Comparison of ENCODE assay signal across 30 cellular contexts in the genomic region with DNA sequence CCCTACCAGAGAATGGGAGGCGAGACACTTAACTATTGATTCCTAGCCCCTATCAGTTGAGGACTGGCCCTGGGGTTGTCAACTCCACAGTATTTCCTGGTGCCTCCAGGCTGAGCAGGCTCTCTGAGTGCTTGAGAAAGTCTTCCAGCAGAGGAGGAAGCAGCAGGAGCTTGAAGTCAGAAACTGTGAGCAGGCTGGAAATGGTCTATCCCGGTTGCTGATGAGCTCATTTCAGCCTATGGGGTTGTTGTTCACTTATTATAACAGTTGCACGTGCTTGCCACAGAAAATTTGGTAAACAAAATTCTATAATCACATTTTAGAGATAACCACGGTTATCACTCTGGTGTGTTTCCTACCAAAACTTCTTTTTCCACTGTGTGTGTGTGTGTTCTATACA.
DNase-seq lines count a peak whose midpoint lies in the region; ATAC-seq and TF ChIP-seq lines count a peak whose summit lies in the region.
"Had no signal": no experiment of that assay in that cellular context is flagged by ENCODE, and none has a peak within 500 bp of the region (broad histone marks: within the 10 kb centered on the region; RNA-seq: fewer than 3 reads in every experiment).

No MANE protein-coding gene starts in this region.

- H3K27ac ChIP-seq in mesenchymal stem cell (ENCODE audit: low read length, poor library complexity, severe bottlenecking) = no peak overlapping the region
- H3K27ac ChIP-seq: esophagus muscularis mucosa, parathyroid adenoma, PC-9, suprapubic skin had no signal

- no peak overlapping the region for H2BK120ac ChIP-seq in mesenchymal stem cell (ENCODE audit: low read depth, low read length)

- H3K27ac Mint-ChIP-seq in T-cell = no peak overlapping the region
- H3K27ac Mint-ChIP-seq: activated CD4-positive, alpha-beta T cell treated with anti-CD3 and anti-CD28 coated beads, Interleukin-2, amount 10 ng/mL, durations not matched to agents 7 days and 5 days; activated naive CD8-positive, alpha-beta T cell; CD14-positive monocyte had no signal

- H3K18ac ChIP-seq in mesenchymal stem cell (ENCODE audit: low read depth in 1 of 2, low read length in 2 of 2) = peak overlapping the region; percentile 1 to 2

- no peaks in the 10 kb centered on the region for H3K27me3 ChIP-seq in mesenchymal stem cell (ENCODE audit: control insufficient read depth in 1 of 2, insufficient read depth in 1 of 2, low read length in 2 of 2)
- H3K27me3 ChIP-seq: esophagus muscularis mucosa, suprapubic skin had no signal

- DNase-seq in EH (ENCODE audit: low read depth) (peak; percentile 29), LHCN-M2 (ENCODE audit: low read depth) (peak; percentile 86), cardiac fibroblast (ENCODE audit: low read depth in 2 of 2) (peak; percentile 11 to 56), mesenchymal stem cell (peak; percentile 15), T-cell (no peak)
- DNase-seq in effector CD8-positive, alpha-beta T cell (lab: John Stamatoyannopoulos, UW) = no peak
- DNase-seq: activated CD4-positive, alpha-beta T cell treated with anti-CD3 and anti-CD28 coated beads, Interleukin-2, amount 10 ng/mL, durations not matched to agents 7 days and 5 days; activated effector memory CD4-positive, alpha-beta T cell treated with Interleukin-2 at 50 U/mL for 16 hours; anterior cingulate cortex; GF-D8; hypothalamus; left colon; NCI-H1105 treated with DMSO at 0.1 percent for 48 hours; NCI-H1930; NCI-H2171 treated with DMSO at 0.1 percent for 48 hours; NCI-H526; PC-9; retina; stimulated activated naive CD4-positive, alpha-beta T cell treated with Interleukin-2 at 50 U/mL for 16 hours had no signal

- 63% methylated on average over 3 of the region's 4 CpGs for WGBS in mesenchymal stem cell

- CTCF ChIA-PET in T-cell (lab: Charles Lee) = no interaction called here

- H3K4me1 Mint-ChIP-seq in T-cell = no peaks in the 10 kb centered on the region
- H3K4me1 Mint-ChIP-seq: neural crest cell had no signal

- H3K4me1 ChIP-seq in mesenchymal stem cell (ENCODE audit: control insufficient read depth, insufficient read depth, low read depth, low read length) = peaks cover 1% of the 10 kb centered on the region
- H3K4me1 ChIP-seq: parathyroid adenoma, suprapubic skin had no signal

- no peaks in the 10 kb centered on the region for H3K27me3 Mint-ChIP-seq in T-cell
- H3K27me3 Mint-ChIP-seq: activated naive CD8-positive, alpha-beta T cell had no signal

- no peak overlapping the region for H3K23ac ChIP-seq in mesenchymal stem cell (ENCODE audit: low read length in 2 of 2)

- no peak for TF ChIP-seq CTCF in cardiac fibroblast (IDR thresholded peaks at IDR 0.05; ENCODE audit: low read depth, low read length)

- peaks cover 0 to 6% (median 5%) of the 10 kb centered on the region in 3 donors for H3K9me3 Mint-ChIP-seq in T-cell

- H2BK12ac ChIP-seq in mesenchymal stem cell (ENCODE audit: low read length in 2 of 2) = no peak overlapping the region

- no peak overlapping the region for H4K91ac ChIP-seq in mesenchymal stem cell (ENCODE audit: low read length)

- no peaks in the 10 kb centered on the region for H3K36me3 Mint-ChIP-seq in T-cell
- H3K36me3 Mint-ChIP-seq: activated naive CD8-positive, alpha-beta T cell had no signal

- H3K4me2 ChIP-seq in mesenchymal stem cell (ENCODE audit: low read length, poor library complexity, severe bottlenecking) = no peak overlapping the region
- H3K4me2 ChIP-seq: PC-9, smooth muscle cell had no signal

- ATAC-seq in HG03196 (IDR thresholded peaks at IDR 0.05; ENCODE audit: unreplicated experiment) = no peak
- ATAC-seq in T-cell (replicated peaks in 1 of 4) = no peak
- ATAC-seq in esophagus mucosa = no peak
- ATAC-seq: HCT116, left colon, Right ventricle myocardium inferior had no signal

- no peak overlapping the region for H2BK15ac ChIP-seq in mesenchymal stem cell (ENCODE audit: low read depth, poor library complexity, severe bottlenecking)

- POLR2A ChIA-PET in T-cell (lab: Charles Lee) = no interaction called here

- H3K4me3 ChIP-seq in cardiac fibroblast (replicated peaks in 1 of 2; ENCODE audit: low read depth in 2 of 2, low read length in 2 of 2) (no peak overlapping the region), mesenchymal stem cell (ENCODE audit: insufficient read depth in 1 of 2, low read depth in 1 of 2, low read length in 2 of 2) (no peak overlapping the region)
- H3K4me3 ChIP-seq: esophagus muscularis mucosa, PC-9, smooth muscle cell, suprapubic skin had no signal

- H3K4me3 Mint-ChIP-seq in T-cell = no peak overlapping the region
- H3K4me3 Mint-ChIP-seq: activated CD4-positive, alpha-beta T cell treated with anti-CD3 and anti-CD28 coated beads, Interleukin-2, amount 10 ng/mL, durations not matched to agents 7 days and 5 days; activated naive CD8-positive, alpha-beta T cell; CD14-positive monocyte; neural crest cell had no signal

- H3K36me3 ChIP-seq in mesenchymal stem cell (ENCODE audit: control insufficient read depth in 1 of 2, insufficient read depth in 2 of 2, low read depth in 1 of 2, low read length in 2 of 2) = no peaks in the 10 kb centered on the region
- H3K36me3 ChIP-seq: esophagus muscularis mucosa, suprapubic skin had no signal

- no peak overlapping the region for H3K14ac ChIP-seq in mesenchymal stem cell (ENCODE audit: low read length in 2 of 2)

- no peak overlapping the region for H2AK5ac ChIP-seq in mesenchymal stem cell (ENCODE audit: low read length, severe bottlenecking)

- H4K8ac ChIP-seq in mesenchymal stem cell (ENCODE audit: low read length) = peak overlapping the region; percentile 24

- H3K9me3 ChIP-seq in mesenchymal stem cell (ENCODE audit: control insufficient read depth, low read length) = no peaks in the 10 kb centered on the region
- H3K9me3 ChIP-seq: suprapubic skin had no signal

- no peak overlapping the region for H2AFZ ChIP-seq in mesenchymal stem cell (ENCODE audit: low read depth, low read length)
- H2AFZ ChIP-seq: parathyroid adenoma, PC-9 had no signal

- no peak overlapping the region for H3K9ac ChIP-seq in mesenchymal stem cell (ENCODE audit: low read length)
- H3K9ac ChIP-seq: parathyroid adenoma had no signal

- no peaks in the 10 kb centered on the region for H3K79me1 ChIP-seq in mesenchymal stem cell (replicated peaks; ENCODE audit: low read length, poor library complexity, severe bottlenecking)

- H3K4ac ChIP-seq in mesenchymal stem cell (ENCODE audit: low read depth in 1 of 2, low read length in 2 of 2) = no peak overlapping the region

- no peak overlapping the region for H2BK5ac ChIP-seq in mesenchymal stem cell (ENCODE audit: low read depth, low read length, poor library complexity, severe bottlenecking)

Comparison
In these comparisons a context has a peak if more than half of its experiments do, and no peak if none do; other contexts are left out.
1. DNase-seq: peak in EH (single experiment), LHCN-M2 (single experiment), cardiac fibroblast (2 of 2) and mesenchymal stem cell (single experiment); none in T-cell (0 of 34) and effector CD8-positive, alpha-beta T cell (single experiment).